Comparison of ENCODE assay signal across 10 cellular contexts in genomic region chr2:74944987-74945782, GRCh38. TPM values are rescaled to one million over a fixed set of nuclear protein-coding genes. Genes with fewer than 3 reads are reported as not detected.
DNase-seq lines count a peak whose midpoint lies in the region; ATAC-seq and TF ChIP-seq lines count a peak whose summit lies in the region.
"Had no signal": no experiment of that assay in that cellular context is flagged by ENCODE, and none has a peak within 500 bp of the region (broad histone marks: within the 10 kb centered on the region; RNA-seq: fewer than 3 reads in every experiment).

No MANE protein-coding gene starts in this region.

- intact Hi-C loops in head of caudate nucleus (cut with DNase I) (no loop called here), stomach (cut with DNase I; ENCODE audit: low total_unique reads) (no loop called here)

- 89 to 94% (median 93%) methylated on average over 4 of the region's 4 CpGs for WGBS in stomach, 5 donors

- H3K36me3 ChIP-seq in stomach = no peaks in the 10 kb centered on the region

- H3K4me1 ChIP-seq in foreskin keratinocyte (peaks cover 6% of the 10 kb centered on the region), stomach (no peaks in the 10 kb centered on the region)

- H3K27ac ChIP-seq in foreskin keratinocyte (no peak overlapping the region), stomach (no peak overlapping the region)

- TF ChIP-seq POLR2A in stomach (IDR thresholded peaks at IDR 0.05) = no peak

- no peak for TF ChIP-seq CTCF in foreskin keratinocyte (conservative IDR thresholded peaks at IDR 0.05)
- no peak for TF ChIP-seq CTCF in stomach (IDR thresholded peaks at IDR 0.05)

- no peak overlapping the region for H3K4me3 ChIP-seq in stomach

- no peaks in the 10 kb centered on the region for H3K9me3 ChIP-seq in stomach

- H3K27me3 ChIP-seq in foreskin keratinocyte (no peaks in the 10 kb centered on the region), stomach (no peaks in the 10 kb centered on the region)

- peak; percentile 59 for DNase-seq in HT1080 (ENCODE audit: low read depth)
- DNase-seq in foreskin keratinocyte = peak in 1 of 2 donors; percentile 20
- no peak for DNase-seq in head of caudate nucleus
- no peak for DNase-seq in stomach
- DNase-seq in mucosa of gallbladder (ENCODE audit: low spot score) = no peak
- no peak for DNase-seq in AG08395 (ENCODE audit: low spot score)
- DNase-seq: endodermal cell, NCI-H2227 treated with DMSO at 0.1 percent for 48 hours had no signal

- TF ChIP-seq EP300 in stomach (IDR thresholded peaks at IDR 0.05) = no peak

- ATAC-seq in GM18907 (IDR thresholded peaks at IDR 0.05; ENCODE audit: unreplicated experiment) (peak; percentile 100), HG02588 (IDR thresholded peaks at IDR 0.05; ENCODE audit: unreplicated experiment) (peak; percentile 100), foreskin keratinocyte (peak; percentile 51)

RNA-seq across cellular contexts. Expression of gene POLE4, which starts 13.3 kb away (rescaled TPM):
- total RNA-seq in HT1080 (2014; rRNA removed; shearing (Covaris generic)) = 49.3 and 87.5 TPM in 2 replicates
- polyA plus RNA-seq in HT1080 (2015; cell fraction: cytosol; rRNA removed) = 36.1 and 38.5 TPM in 2 replicates
- polyA plus RNA-seq in HT1080 (2015; cell fraction: nucleus; rRNA removed) = 12.2 and 16.2 TPM in 2 replicates
- 72.2 and 76.2 TPM in 2 replicates for total RNA-seq in foreskin keratinocyte
- 140 and 141 TPM in 2 replicates for polyA plus RNA-seq in foreskin keratinocyte
- 10 to 100 TPM in 3 of 5 donors, 1 to 10 TPM in 2; 6.7 to 43.2 (median 19.6) TPM for total RNA-seq in stomach
- 100 to 1,000 TPM in 1 of 3 donors, 10 to 100 TPM in 2; 59.8 to 112 (median 92.1) TPM for polyA plus RNA-seq in stomach
- total RNA-seq in mucosa of gallbladder = 41.9 TPM
